ENCODE assay signal across 1 cellular context in the genomic region with DNA sequence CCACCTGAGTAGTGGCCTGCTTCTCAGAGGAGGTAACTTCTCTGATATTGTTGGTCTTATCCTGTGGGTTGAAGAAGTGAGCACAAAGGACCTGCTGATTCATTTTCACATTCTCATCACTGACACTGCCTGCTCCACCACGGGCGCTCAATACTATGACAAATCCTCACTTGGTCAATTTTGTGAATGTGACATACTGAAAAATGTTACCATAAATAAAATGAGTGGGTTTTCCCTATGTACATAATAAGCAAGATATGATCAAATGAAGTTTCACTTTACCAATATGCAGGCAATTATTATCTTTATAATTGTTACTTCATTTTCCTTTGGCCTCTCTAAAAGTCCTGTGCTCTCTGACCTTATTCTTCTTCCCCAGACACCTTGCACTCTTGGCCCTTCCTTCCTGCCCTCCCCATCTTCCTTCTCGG.
A peak's percentile ranks its signal among the peaks of the same experiment; 100 is the strongest.
TF ChIP-seq lines count a peak whose summit lies in the region.

No MANE protein-coding gene starts in this region.

TF ChIP-seq in GM12878, 131 proteins besides CTCF, POLR2A, EP300 and RAD21 (continued from another document):
- TF ChIP-seq, protein P1, sequence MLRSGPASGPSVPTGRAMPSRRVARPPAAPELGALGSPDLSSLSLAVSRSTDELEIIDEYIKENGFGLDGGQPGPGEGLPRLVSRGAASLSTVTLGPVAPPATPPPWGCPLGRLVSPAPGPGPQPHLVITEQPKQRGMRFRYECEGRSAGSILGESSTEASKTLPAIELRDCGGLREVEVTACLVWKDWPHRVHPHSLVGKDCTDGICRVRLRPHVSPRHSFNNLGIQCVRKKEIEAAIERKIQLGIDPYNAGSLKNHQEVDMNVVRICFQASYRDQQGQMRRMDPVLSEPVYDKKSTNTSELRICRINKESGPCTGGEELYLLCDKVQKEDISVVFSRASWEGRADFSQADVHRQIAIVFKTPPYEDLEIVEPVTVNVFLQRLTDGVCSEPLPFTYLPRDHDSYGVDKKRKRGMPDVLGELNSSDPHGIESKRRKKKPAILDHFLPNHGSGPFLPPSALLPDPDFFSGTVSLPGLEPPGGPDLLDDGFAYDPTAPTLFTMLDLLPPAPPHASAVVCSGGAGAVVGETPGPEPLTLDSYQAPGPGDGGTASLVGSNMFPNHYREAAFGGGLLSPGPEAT (IDR thresholded peaks at IDR 0.05; ENCODE audit: low read depth) = peak; percentile 66
- TF ChIP-seq CREB1 (IDR thresholded peaks at IDR 0.05; ENCODE audit: low read depth) = peak; percentile 69; the same call in 1 of the 2 replicates
- TF ChIP-seq MEF2A (IDR thresholded peaks at IDR 0.05; ENCODE audit: insufficient read depth, low read depth, low read length) = peak; percentile 93
- TF ChIP-seq, protein P2, sequence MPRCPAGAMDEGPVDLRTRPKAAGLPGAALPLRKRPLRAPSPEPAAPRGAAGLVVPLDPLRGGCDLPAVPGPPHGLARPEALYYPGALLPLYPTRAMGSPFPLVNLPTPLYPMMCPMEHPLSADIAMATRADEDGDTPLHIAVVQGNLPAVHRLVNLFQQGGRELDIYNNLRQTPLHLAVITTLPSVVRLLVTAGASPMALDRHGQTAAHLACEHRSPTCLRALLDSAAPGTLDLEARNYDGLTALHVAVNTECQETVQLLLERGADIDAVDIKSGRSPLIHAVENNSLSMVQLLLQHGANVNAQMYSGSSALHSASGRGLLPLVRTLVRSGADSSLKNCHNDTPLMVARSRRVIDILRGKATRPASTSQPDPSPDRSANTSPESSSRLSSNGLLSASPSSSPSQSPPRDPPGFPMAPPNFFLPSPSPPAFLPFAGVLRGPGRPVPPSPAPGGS (IDR thresholded peaks at IDR 0.05; ENCODE audit: borderline replicate concordance, insufficient read depth, low read depth, low read length, poor library complexity, severe bottlenecking) = peak; percentile 64
- peak; percentile 41; the same call in 1 of the 2 replicates for TF ChIP-seq TCF7 (IDR thresholded peaks at IDR 0.05; ENCODE audit: borderline replicate concordance)
- TF ChIP-seq, protein P3, sequence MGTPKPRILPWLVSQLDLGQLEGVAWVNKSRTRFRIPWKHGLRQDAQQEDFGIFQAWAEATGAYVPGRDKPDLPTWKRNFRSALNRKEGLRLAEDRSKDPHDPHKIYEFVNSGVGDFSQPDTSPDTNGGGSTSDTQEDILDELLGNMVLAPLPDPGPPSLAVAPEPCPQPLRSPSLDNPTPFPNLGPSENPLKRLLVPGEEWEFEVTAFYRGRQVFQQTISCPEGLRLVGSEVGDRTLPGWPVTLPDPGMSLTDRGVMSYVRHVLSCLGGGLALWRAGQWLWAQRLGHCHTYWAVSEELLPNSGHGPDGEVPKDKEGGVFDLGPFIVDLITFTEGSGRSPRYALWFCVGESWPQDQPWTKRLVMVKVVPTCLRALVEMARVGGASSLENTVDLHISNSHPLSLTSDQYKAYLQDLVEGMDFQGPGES (IDR thresholded peaks at IDR 0.05) = no peak
- TF ChIP-seq NFIC (IDR thresholded peaks at IDR 0.05; ENCODE audit: low read depth, low read length) = peak; percentile 88
- TF ChIP-seq, protein P4, sequence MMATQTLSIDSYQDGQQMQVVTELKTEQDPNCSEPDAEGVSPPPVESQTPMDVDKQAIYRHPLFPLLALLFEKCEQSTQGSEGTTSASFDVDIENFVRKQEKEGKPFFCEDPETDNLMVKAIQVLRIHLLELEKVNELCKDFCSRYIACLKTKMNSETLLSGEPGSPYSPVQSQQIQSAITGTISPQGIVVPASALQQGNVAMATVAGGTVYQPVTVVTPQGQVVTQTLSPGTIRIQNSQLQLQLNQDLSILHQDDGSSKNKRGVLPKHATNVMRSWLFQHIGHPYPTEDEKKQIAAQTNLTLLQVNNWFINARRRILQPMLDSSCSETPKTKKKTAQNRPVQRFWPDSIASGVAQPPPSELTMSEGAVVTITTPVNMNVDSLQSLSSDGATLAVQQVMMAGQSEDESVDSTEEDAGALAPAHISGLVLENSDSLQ (IDR thresholded peaks at IDR 0.05) = 0 out of 2 replicates have a peak, but pooled peaks have one; percentile 19
- TF ChIP-seq NR2C1 (IDR thresholded peaks at IDR 0.05) = no peak; the same call in 1 of the 2 replicates
- no peak for TF ChIP-seq KDM1A (IDR thresholded peaks at IDR 0.05; ENCODE audit: borderline replicate concordance)
- TF ChIP-seq, protein P5, sequence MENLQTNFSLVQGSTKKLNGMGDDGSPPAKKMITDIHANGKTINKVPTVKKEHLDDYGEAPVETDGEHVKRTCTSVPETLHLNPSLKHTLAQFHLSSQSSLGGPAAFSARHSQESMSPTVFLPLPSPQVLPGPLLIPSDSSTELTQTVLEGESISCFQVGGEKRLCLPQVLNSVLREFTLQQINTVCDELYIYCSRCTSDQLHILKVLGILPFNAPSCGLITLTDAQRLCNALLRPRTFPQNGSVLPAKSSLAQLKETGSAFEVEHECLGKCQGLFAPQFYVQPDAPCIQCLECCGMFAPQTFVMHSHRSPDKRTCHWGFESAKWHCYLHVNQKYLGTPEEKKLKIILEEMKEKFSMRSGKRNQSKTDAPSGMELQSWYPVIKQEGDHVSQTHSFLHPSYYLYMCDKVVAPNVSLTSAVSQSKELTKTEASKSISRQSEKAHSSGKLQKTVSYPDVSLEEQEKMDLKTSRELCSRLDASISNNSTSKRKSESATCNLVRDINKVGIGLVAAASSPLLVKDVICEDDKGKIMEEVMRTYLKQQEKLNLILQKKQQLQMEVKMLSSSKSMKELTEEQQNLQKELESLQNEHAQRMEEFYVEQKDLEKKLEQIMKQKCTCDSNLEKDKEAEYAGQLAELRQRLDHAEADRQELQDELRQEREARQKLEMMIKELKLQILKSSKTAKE (IDR thresholded peaks at IDR 0.05; ENCODE audit: low read depth, poor library complexity, severe bottlenecking) = peak; percentile 46
- no peak for TF ChIP-seq EZH2 (IDR thresholded peaks at IDR 0.05; ENCODE audit: borderline replicate concordance, control insufficient read depth, low read depth, low read length)
- TF ChIP-seq GATAD2B (conservative IDR thresholded peaks at IDR 0.05; ENCODE audit: low read depth) = 0 out of 2 replicates have a peak, but pooled peaks have one; percentile 24
- TF ChIP-seq ZNF24 (IDR thresholded peaks at IDR 0.05) = peak; percentile 62
- TF ChIP-seq, protein P6, sequence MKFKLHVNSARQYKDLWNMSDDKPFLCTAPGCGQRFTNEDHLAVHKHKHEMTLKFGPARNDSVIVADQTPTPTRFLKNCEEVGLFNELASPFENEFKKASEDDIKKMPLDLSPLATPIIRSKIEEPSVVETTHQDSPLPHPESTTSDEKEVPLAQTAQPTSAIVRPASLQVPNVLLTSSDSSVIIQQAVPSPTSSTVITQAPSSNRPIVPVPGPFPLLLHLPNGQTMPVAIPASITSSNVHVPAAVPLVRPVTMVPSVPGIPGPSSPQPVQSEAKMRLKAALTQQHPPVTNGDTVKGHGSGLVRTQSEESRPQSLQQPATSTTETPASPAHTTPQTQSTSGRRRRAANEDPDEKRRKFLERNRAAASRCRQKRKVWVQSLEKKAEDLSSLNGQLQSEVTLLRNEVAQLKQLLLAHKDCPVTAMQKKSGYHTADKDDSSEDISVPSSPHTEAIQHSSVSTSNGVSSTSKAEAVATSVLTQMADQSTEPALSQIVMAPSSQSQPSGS (IDR thresholded peaks at IDR 0.05; ENCODE audit: low read length) = peak; percentile 76
- TF ChIP-seq NBN (IDR thresholded peaks at IDR 0.05) = peak; percentile 49; the same call in 1 of the 2 replicates
- 0 out of 4 replicates have a peak, but pooled peaks of 1 of the 2 experiments have one; percentile 22 for TF ChIP-seq ETV6 (conservative IDR thresholded peaks at IDR 0.05 in 1 of 2, IDR thresholded peaks at IDR 0.05 in 1 of 2; ENCODE audit: borderline replicate concordance in 1 of 2, low read depth in 1 of 2)
- no peak for TF ChIP-seq POLR2AphosphoS2 (IDR thresholded peaks at IDR 0.05; ENCODE audit: low read depth, low read length)
- TF ChIP-seq FOXM1 (IDR thresholded peaks at IDR 0.05; ENCODE audit: low read depth, low read length) = peak; percentile 65; the same call in 1 of the 2 replicates
- TF ChIP-seq, protein P7, sequence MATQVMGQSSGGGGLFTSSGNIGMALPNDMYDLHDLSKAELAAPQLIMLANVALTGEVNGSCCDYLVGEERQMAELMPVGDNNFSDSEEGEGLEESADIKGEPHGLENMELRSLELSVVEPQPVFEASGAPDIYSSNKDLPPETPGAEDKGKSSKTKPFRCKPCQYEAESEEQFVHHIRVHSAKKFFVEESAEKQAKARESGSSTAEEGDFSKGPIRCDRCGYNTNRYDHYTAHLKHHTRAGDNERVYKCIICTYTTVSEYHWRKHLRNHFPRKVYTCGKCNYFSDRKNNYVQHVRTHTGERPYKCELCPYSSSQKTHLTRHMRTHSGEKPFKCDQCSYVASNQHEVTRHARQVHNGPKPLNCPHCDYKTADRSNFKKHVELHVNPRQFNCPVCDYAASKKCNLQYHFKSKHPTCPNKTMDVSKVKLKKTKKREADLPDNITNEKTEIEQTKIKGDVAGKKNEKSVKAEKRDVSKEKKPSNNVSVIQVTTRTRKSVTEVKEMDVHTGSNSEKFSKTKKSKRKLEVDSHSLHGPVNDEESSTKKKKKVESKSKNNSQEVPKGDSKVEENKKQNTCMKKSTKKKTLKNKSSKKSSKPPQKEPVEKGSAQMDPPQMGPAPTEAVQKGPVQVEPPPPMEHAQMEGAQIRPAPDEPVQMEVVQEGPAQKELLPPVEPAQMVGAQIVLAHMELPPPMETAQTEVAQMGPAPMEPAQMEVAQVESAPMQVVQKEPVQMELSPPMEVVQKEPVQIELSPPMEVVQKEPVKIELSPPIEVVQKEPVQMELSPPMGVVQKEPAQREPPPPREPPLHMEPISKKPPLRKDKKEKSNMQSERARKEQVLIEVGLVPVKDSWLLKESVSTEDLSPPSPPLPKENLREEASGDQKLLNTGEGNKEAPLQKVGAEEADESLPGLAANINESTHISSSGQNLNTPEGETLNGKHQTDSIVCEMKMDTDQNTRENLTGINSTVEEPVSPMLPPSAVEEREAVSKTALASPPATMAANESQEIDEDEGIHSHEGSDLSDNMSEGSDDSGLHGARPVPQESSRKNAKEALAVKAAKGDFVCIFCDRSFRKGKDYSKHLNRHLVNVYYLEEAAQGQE (IDR thresholded peaks at IDR 0.05; ENCODE audit: low read depth, low read length) = 0 out of 2 replicates have a peak, but pooled peaks have one; percentile 6
- TF ChIP-seq, protein P8, sequence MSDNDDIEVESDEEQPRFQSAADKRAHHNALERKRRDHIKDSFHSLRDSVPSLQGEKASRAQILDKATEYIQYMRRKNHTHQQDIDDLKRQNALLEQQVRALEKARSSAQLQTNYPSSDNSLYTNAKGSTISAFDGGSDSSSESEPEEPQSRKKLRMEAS (IDR thresholded peaks at IDR 0.05; ENCODE audit: low read depth, low read length) = no peak
- TF ChIP-seq IKZF1 (conservative IDR thresholded peaks at IDR 0.05) = peak; percentile 42
- 0 out of 2 replicates have a peak, but pooled peaks have one; percentile 7 for TF ChIP-seq BCL11A (IDR thresholded peaks at IDR 0.05; ENCODE audit: low read depth, low read length)
- peak; percentile 73 for TF ChIP-seq JUNB (IDR thresholded peaks at IDR 0.05)
- peak; percentile 26; the same call in 1 of the 2 replicates for TF ChIP-seq RAD51 (IDR thresholded peaks at IDR 0.05)
- peak; percentile 71; the same call in 1 of the 2 replicates for TF ChIP-seq RUNX3 (IDR thresholded peaks at IDR 0.05; ENCODE audit: low read length)
- peak; percentile 94 for TF ChIP-seq MEF2B (IDR thresholded peaks at IDR 0.05; ENCODE audit: partially characterized antibody, poor library complexity, severe bottlenecking)
